Comparison of ENCODE assay signal across 10 cellular contexts in genomic region chr6:157715766-157716171, GRCh38.
DNase-seq lines count a peak whose midpoint lies in the region; ATAC-seq, FAIRE-seq and TF ChIP-seq lines count a peak whose summit lies in the region.
"Had no signal": no experiment of that assay in that cellular context is flagged by ENCODE, and none has a peak within 500 bp of the region (broad histone marks: within the 10 kb centered on the region; RNA-seq: fewer than 3 reads in every experiment).

No MANE protein-coding gene starts in this region.

- peak overlapping the region; percentile 89; the same call in 1 of the 2 replicates for H2BK15ac ChIP-seq in H1 (ENCODE audit: low read length)
- H2BK15ac ChIP-seq in H9 (ENCODE audit: low read depth, low read length): no peak overlapping the region

- H3K14ac ChIP-seq in H1 (ENCODE audit: insufficient read length) (no peak overlapping the region), H9 (ENCODE audit: insufficient read depth, low read length) (no peak overlapping the region)

- H2BK120ac ChIP-seq in H1 (replicated peaks; ENCODE audit: low read depth, low read length) (no peak overlapping the region), H9 (ENCODE audit: low read depth, low read length, poor library complexity, severe bottlenecking) (no peak overlapping the region)

- no peak overlapping the region for H3K4me3 Mint-ChIP-seq in H9

- POLR2A ChIA-PET in H1 (lab: Charles Lee; ENCODE audit: partially characterized antibody): no interaction called here

- no peak overlapping the region for H3K4me2 ChIP-seq in H1 (ENCODE audit: insufficient read depth in 1 of 2, low read depth in 2 of 2, low read length in 2 of 2)
- no peak overlapping the region for H3K4me2 ChIP-seq in H9 (ENCODE audit: insufficient read depth, insufficient read length, low read length)

- CTCF ChIA-PET in H1 (lab: Charles Lee; ENCODE audit: partially characterized antibody): interaction anchor here (0.6 to 5.0 kb wide), 4 partner anchors 27 to 74 kb away, joined by 4 to 20 read pairs (median 5); no protein-coding TSS in a partner anchor

- H3K4me1 Mint-ChIP-seq in H9: peaks cover 33 to 48% of the 10 kb centered on the region in 2 experiments

- H3K36me3 Mint-ChIP-seq in H9 (ENCODE audit: insufficient read depth in 1 of 3, low read depth in 3 of 3): no peaks in the 10 kb centered on the region

- peak; percentile 58 for ATAC-seq in lung (ENCODE audit: insufficient read depth, low FRiP score)
- ATAC-seq in GM21737 (IDR thresholded peaks at IDR 0.05; ENCODE audit: unreplicated experiment): no peak

- FAIRE-seq in HTR-8/SVneo (lab: Jason Lieb, UNC) (no peak), H1 (lab: Jason Lieb, UNC) (no peak)

- TF ChIP-seq POLR2A in H1 (IDR thresholded peaks at IDR 0.05; ENCODE audit: control extremely low read depth in 1 of 2, low read depth in 2 of 2, low read length in 2 of 2): no peak

- H2BK20ac ChIP-seq in H1 (ENCODE audit: low read length) (peak overlapping the region; percentile 82; the same call in 1 of the 2 replicates), H9 (ENCODE audit: low read depth, low read length, poor library complexity, severe bottlenecking) (no peak overlapping the region)

- peaks cover 0 to 10% (median 5%) of the 10 kb centered on the region in 4 experiments; a peak in 4 of 7 replicates for H3K4me1 ChIP-seq in H1 (replicated peaks in 1 of 4; ENCODE audit: control insufficient read depth in 3 of 4, insufficient read depth in 4 of 4, low read length in 3 of 4)
- peaks cover 0 to 7% of the 10 kb centered on the region in 2 donors for H3K4me1 ChIP-seq in lung (ENCODE audit: control insufficient read depth in 2 of 2, insufficient read depth in 2 of 2, low read length in 2 of 2)
- H3K4me1 ChIP-seq in thymus (ENCODE audit: control insufficient read depth, insufficient read depth, low read length): no peaks in the 10 kb centered on the region
- 0 out of 2 replicates have a peak, but pooled peaks cover 3% of the 10 kb centered on the region for H3K4me1 ChIP-seq in H9 (ENCODE audit: insufficient read depth, low read length)

- H3K9me3 Mint-ChIP-seq in H9: no peaks in the 10 kb centered on the region; a peak in 1 of 5 replicates

- no peak overlapping the region for H3K56ac ChIP-seq in H1 (replicated peaks; ENCODE audit: insufficient read length, low read depth, low read length)
- H3K56ac ChIP-seq in H9 (ENCODE audit: insufficient read length, low read depth, low read length): no peak overlapping the region

- DNase-seq in HTR-8/SVneo (ENCODE audit: insufficient read length, low spot score): peak; percentile 51
- no peak for DNase-seq in H1 (ENCODE audit: low read depth in 1 of 2, low spot score in 2 of 2)
- peak; percentile 35 for DNase-seq in lung (ENCODE audit: low spot score)
- DNase-seq in H9: no peak
- DNase-seq in activated naive CD4-positive, alpha-beta T cell treated with Interleukin-2 at 50 U/mL for 16 hours: no peak
- no peak for DNase-seq in NCI-H2107 (lab: John Stamatoyannopoulos, UW)
- DNase-seq: hypothalamus, NCI-H2171 treated with DMSO at 0.1 percent for 48 hours had no signal

- H3K9me3 ChIP-seq in H1 (ENCODE audit: insufficient read depth in 2 of 2, low read depth in 1 of 2, low read length in 1 of 2) (no peaks in the 10 kb centered on the region), lung (ENCODE audit: control insufficient read depth in 2 of 2, insufficient read depth in 1 of 2, low read length in 1 of 2) (no peaks in the 10 kb centered on the region), thymus (ENCODE audit: control insufficient read depth) (no peaks in the 10 kb centered on the region), H9 (ENCODE audit: control insufficient read depth, low read depth, low read length) (no peaks in the 10 kb centered on the region)

- TF ChIP-seq RAD21 in H1 (IDR thresholded peaks at IDR 0.05 in 1 of 2, conservative IDR thresholded peaks at IDR 0.05 in 1 of 2; ENCODE audit: low read depth in 2 of 2, low read length in 2 of 2): no peak

- H3T11ph ChIP-seq in H9 (ENCODE audit: low read length): no peak overlapping the region

- H2AK5ac ChIP-seq in H1 (ENCODE audit: low read depth, low read length): no peak overlapping the region
- no peak overlapping the region for H2AK5ac ChIP-seq in H9 (ENCODE audit: insufficient read length, low read length)

- H2BK12ac ChIP-seq in H1 (ENCODE audit: low read depth, low read length) (peak overlapping the region; percentile 94; the same call in 1 of the 2 replicates), H9 (ENCODE audit: insufficient read length, low read depth, low read length) (no peak overlapping the region)

- H3K23me2 ChIP-seq in H1 (ENCODE audit: low read depth, low read length): no peaks in the 10 kb centered on the region
- no peaks in the 10 kb centered on the region for H3K23me2 ChIP-seq in H9 (ENCODE audit: insufficient read length, low read depth, low read length, poor library complexity, severe bottlenecking)

- H4K8ac ChIP-seq in H1 (ENCODE audit: extremely low read depth, insufficient read depth, low read length) (no peak overlapping the region), H9 (replicated peaks; ENCODE audit: insufficient read length, low read depth, low read length) (no peak overlapping the region)

- H3K4ac ChIP-seq in H1 (replicated peaks; ENCODE audit: insufficient read length, low read depth, low read length): no peak overlapping the region
- no peak overlapping the region for H3K4ac ChIP-seq in H9 (ENCODE audit: low read depth, low read length)

- H4K20me1 ChIP-seq in H1 (replicated peaks in 1 of 2; ENCODE audit: control insufficient read depth in 1 of 2, insufficient read depth in 2 of 2, low read length in 2 of 2) (no peaks in the 10 kb centered on the region), H9 (ENCODE audit: control insufficient read depth, insufficient read depth, insufficient read length) (no peaks in the 10 kb centered on the region)

- peaks cover 2% of the 10 kb centered on the region for H3K27me3 Mint-ChIP-seq in H9 (ENCODE audit: low read depth)

- H3K36me3 ChIP-seq in H1 (ENCODE audit: control insufficient read depth in 2 of 4, insufficient read depth in 4 of 4, low read length in 3 of 4) (no peaks in the 10 kb centered on the region), lung (ENCODE audit: control insufficient read depth in 2 of 2, insufficient read depth in 2 of 2, low read length in 2 of 2) (no peaks in the 10 kb centered on the region), thymus (ENCODE audit: control insufficient read depth, insufficient read depth) (no peaks in the 10 kb centered on the region)

- H3K27ac ChIP-seq in H1 (ENCODE audit: low read depth, low read length) (no peak overlapping the region), lung (ENCODE audit: low read depth in 1 of 2, low read length in 1 of 2) (no peak overlapping the region), thymus (ENCODE audit: low read depth) (peak overlapping the region; percentile 62), H9 (ENCODE audit: insufficient read length, low read depth, low read length) (no peak overlapping the region)

- H3K4me3 ChIP-seq in H1 (ENCODE audit: extremely low read depth in 1 of 4, insufficient read depth in 2 of 4, low read depth in 3 of 4, low read length in 4 of 4) (no peak overlapping the region), lung (no peak overlapping the region), thymus (ENCODE audit: low read length) (no peak overlapping the region)

- H3K27ac Mint-ChIP-seq in H9: 0 out of 7 replicates have a peak overlapping the region, but pooled peaks of 1 of the 3 experiments have one; percentile 15

- H3K79me2 ChIP-seq in H1 (ENCODE audit: control insufficient read depth in 1 of 2, insufficient read depth in 2 of 2, low read length in 2 of 2): no peaks in the 10 kb centered on the region
- H3K79me2 ChIP-seq in H9 (ENCODE audit: insufficient read depth, low read length): no peaks in the 10 kb centered on the region

- no peak overlapping the region for H3K9ac ChIP-seq in H1 (replicated peaks in 1 of 4; ENCODE audit: extremely low read depth in 1 of 4, low read depth in 3 of 4, low read length in 3 of 4)
- no peak overlapping the region for H3K9ac ChIP-seq in H9 (ENCODE audit: extremely low read depth, insufficient read length, low read length)

- H3K18ac ChIP-seq in H1 (ENCODE audit: extremely low read depth, low read length) (0 out of 2 replicates have a peak overlapping the region, but pooled peaks have one; percentile 38), H9 (ENCODE audit: insufficient read length, low read depth, low read length) (no peak overlapping the region)

- 77% methylated on average over 6 of the region's 6 CpGs; no CpG with 5 or more reads in 1 of the 2 experiments for WGBS in H1 (ENCODE audit: extremely low coverage in 1 of 2, insufficient coverage in 1 of 2, insufficient read length in 1 of 2, insufficient replicate concordance in 2 of 2, low coverage in 1 of 2, low lambda C conversion rate in 2 of 2, missing lambda C conversion rate in 1 of 2), 2 experiments
- WGBS in lung, 2 donors: 59 to 70% methylated on average over 6 of the region's 6 CpGs
- 91% methylated on average over 6 of the region's 6 CpGs for WGBS in thymus
- WGBS in H9 (ENCODE audit: extremely low coverage, insufficient read length, low lambda C conversion rate): no CpG with 5 or more reads among the region's 6 CpGs

- no peaks in the 10 kb centered on the region for H3K79me1 ChIP-seq in H1 (ENCODE audit: low read depth, low read length)
- no peaks in the 10 kb centered on the region for H3K79me1 ChIP-seq in H9 (ENCODE audit: insufficient read depth, low read depth, low read length, poor library complexity, severe bottlenecking)

- H2AFZ ChIP-seq in H1 (ENCODE audit: low read length) (peak overlapping the region; percentile 65), H9 (ENCODE audit: low read length) (no peak overlapping the region)

- H3K23ac ChIP-seq in H1 (ENCODE audit: insufficient read length): no peak overlapping the region
- H3K23ac ChIP-seq in H9 (ENCODE audit: insufficient read length, low read depth, low read length): no peak overlapping the region

- peak overlapping the region; percentile 38; the same call in 1 of the 2 replicates for H2BK5ac ChIP-seq in H1 (ENCODE audit: low read depth, low read length)
- H2BK5ac ChIP-seq in H9 (ENCODE audit: insufficient read length, low read length): no peak overlapping the region

- TF ChIP-seq EP300 in H1 (IDR thresholded peaks at IDR 0.05; ENCODE audit: borderline replicate concordance in 1 of 2, low read depth in 2 of 2, low read length in 2 of 2): no peak

- H4K91ac ChIP-seq in H1 (replicated peaks; ENCODE audit: insufficient read length, low read length) (peak overlapping the region; percentile 67), H9 (ENCODE audit: insufficient read length, low read depth, low read length) (no peak overlapping the region)

- H3K27me3 ChIP-seq in H1 (replicated peaks in 1 of 4; ENCODE audit: control insufficient read depth in 3 of 4, extremely low read depth in 1 of 4, insufficient read depth in 3 of 4, low read length in 3 of 4) (peaks cover 0 to 2% (median 0%) of the 10 kb centered on the region in 4 experiments; a peak in 1 of 7 replicates), lung (ENCODE audit: control insufficient read depth, insufficient read depth) (no peaks in the 10 kb centered on the region), thymus (ENCODE audit: control insufficient read depth, insufficient read depth) (peaks cover 3% of the 10 kb centered on the region), H9 (ENCODE audit: insufficient read depth, low read length) (no peaks in the 10 kb centered on the region)

- TF ChIP-seq CTCF in H1 (IDR thresholded peaks at IDR 0.05; ENCODE audit: control extremely low read depth in 1 of 3, insufficient read depth in 1 of 3, low read depth in 1 of 3, low read length in 3 of 3): no peak
- TF ChIP-seq CTCF in lung (IDR thresholded peaks at IDR 0.05; ENCODE audit: control extremely low read depth, extremely low read depth): no peak
- no peak for TF ChIP-seq CTCF in H9 (conservative IDR thresholded peaks at IDR 0.05)

- H4K5ac ChIP-seq in H1 (ENCODE audit: insufficient read length, low read depth, low read length) (no peak overlapping the region), H9 (ENCODE audit: insufficient read length, low read depth, low read length) (no peak overlapping the region)

Comparison
In these comparisons a context has a peak if more than half of its experiments do, and no peak if none do; other contexts are left out.
1. DNase-seq: peak in HTR-8/SVneo (single experiment) and lung (single experiment); none in H1 (0 of 2), H9 (single experiment), activated naive CD4-positive, alpha-beta T cell treated with Interleukin-2 at 50 U/mL for 16 hours (single experiment) and NCI-H2107 (single experiment).